In the genomic region with DNA sequence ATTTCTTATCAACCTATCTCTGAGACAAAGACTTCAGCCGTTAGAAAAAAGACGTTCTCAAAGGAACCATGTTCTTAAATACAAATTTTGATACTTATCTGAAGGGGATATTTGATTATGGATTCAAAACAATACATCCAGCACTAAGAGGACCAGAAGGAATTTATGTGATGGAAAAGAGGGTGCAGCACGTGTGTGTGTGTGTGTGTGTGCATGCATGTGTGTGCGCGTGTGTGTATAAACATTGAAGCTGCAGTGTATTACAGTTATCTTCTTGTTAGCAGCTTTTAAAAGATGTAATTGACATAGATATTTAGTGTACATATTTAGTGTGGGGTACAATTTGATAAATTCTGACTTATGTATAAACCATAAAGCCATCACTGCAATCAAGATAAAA, we compare ENCODE assay signal across 1 cellular context.
TF ChIP-seq lines count a peak whose summit lies in the region.

No MANE protein-coding gene starts in this region.

TF ChIP-seq in HEK293, 187 proteins besides CTCF, POLR2A, EP300 and RAD21 (continued from another document):
- TF ChIP-seq, protein P1, sequence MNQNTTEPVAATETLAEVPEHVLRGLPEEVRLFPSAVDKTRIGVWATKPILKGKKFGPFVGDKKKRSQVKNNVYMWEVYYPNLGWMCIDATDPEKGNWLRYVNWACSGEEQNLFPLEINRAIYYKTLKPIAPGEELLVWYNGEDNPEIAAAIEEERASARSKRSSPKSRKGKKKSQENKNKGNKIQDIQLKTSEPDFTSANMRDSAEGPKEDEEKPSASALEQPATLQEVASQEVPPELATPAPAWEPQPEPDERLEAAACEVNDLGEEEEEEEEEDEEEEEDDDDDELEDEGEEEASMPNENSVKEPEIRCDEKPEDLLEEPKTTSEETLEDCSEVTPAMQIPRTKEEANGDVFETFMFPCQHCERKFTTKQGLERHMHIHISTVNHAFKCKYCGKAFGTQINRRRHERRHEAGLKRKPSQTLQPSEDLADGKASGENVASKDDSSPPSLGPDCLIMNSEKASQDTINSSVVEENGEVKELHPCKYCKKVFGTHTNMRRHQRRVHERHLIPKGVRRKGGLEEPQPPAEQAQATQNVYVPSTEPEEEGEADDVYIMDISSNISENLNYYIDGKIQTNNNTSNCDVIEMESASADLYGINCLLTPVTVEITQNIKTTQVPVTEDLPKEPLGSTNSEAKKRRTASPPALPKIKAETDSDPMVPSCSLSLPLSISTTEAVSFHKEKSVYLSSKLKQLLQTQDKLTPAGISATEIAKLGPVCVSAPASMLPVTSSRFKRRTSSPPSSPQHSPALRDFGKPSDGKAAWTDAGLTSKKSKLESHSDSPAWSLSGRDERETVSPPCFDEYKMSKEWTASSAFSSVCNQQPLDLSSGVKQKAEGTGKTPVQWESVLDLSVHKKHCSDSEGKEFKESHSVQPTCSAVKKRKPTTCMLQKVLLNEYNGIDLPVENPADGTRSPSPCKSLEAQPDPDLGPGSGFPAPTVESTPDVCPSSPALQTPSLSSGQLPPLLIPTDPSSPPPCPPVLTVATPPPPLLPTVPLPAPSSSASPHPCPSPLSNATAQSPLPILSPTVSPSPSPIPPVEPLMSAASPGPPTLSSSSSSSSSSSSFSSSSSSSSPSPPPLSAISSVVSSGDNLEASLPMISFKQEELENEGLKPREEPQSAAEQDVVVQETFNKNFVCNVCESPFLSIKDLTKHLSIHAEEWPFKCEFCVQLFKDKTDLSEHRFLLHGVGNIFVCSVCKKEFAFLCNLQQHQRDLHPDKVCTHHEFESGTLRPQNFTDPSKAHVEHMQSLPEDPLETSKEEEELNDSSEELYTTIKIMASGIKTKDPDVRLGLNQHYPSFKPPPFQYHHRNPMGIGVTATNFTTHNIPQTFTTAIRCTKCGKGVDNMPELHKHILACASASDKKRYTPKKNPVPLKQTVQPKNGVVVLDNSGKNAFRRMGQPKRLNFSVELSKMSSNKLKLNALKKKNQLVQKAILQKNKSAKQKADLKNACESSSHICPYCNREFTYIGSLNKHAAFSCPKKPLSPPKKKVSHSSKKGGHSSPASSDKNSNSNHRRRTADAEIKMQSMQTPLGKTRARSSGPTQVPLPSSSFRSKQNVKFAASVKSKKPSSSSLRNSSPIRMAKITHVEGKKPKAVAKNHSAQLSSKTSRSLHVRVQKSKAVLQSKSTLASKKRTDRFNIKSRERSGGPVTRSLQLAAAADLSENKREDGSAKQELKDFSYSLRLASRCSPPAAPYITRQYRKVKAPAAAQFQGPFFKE (tag by site-specific recombination; IDR thresholded peaks at IDR 0.05; ENCODE audit: borderline replicate concordance) = no peak
